Comparison of ENCODE assay signal across 12 cellular contexts in the genomic region with DNA sequence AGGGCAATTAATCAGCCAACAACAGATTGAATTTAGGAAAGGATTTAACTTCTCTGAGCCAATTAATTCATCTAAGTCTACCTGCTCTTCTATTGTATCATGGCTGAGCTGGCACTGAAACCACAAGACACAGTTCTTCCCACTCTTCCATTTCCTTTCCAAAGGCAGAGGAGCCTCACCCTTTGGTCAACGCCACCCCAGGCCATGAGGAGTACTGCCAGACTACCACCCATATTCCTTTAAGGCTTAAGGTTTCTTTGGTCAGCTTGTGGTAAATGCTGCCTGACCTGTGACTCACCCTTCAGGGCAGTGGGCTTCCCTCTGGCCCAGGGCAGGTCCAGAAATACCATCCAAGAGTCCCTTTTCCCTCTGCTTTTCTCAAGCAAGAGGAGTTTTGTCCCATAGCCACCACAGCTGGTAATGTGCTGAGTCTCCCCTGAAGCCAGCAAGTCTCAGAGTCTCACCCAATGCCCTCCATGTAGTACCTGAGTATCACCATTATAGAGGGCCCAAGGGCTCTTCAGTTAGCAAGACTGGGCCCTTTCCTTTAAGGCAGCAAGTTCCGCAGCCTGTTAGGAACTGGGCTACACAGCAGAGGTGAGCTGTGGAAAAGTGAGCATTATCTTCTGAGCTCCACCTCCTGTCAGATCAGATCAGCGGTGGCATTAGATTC.
A peak's percentile ranks its signal among the peaks of the same experiment; 100 is the strongest.
DNase-seq lines count a peak whose midpoint lies in the region; ATAC-seq, FAIRE-seq and TF ChIP-seq lines count a peak whose summit lies in the region.
"Had no signal": no experiment of that assay in that cellular context is flagged by ENCODE, and none has a peak within 500 bp of the region (broad histone marks: within the 10 kb centered on the region; RNA-seq: fewer than 3 reads in every experiment).

No MANE protein-coding gene starts in this region.

- H3K79me2 ChIP-seq in HepG2 (ENCODE audit: insufficient read depth, low read length), result no peaks in the 10 kb centered on the region
- no peaks in the 10 kb centered on the region for H3K79me2 ChIP-seq in endothelial cell of umbilical vein (ENCODE audit: control insufficient read depth, insufficient read depth, low read length)

- POLR2A ChIA-PET in HepG2 (lab: Yijun Ruan, JAX) (no interaction called here), endothelial cell of umbilical vein (lab: Charles Lee) (no interaction called here)

- ATAC-seq in HepG2, result peak; percentile 85
- ATAC-seq in right lobe of liver, result no peak
- ATAC-seq in HG03521 (IDR thresholded peaks at IDR 0.05; ENCODE audit: unreplicated experiment), result no peak
- ATAC-seq: gastrocnemius medialis had no signal

- H3K27me3 ChIP-seq in HepG2 (ENCODE audit: control insufficient read depth in 1 of 2, insufficient read depth in 2 of 2, low read length in 2 of 2) (no peaks in the 10 kb centered on the region), right lobe of liver (no peaks in the 10 kb centered on the region), endothelial cell of umbilical vein (ENCODE audit: control insufficient read depth in 2 of 2, insufficient read depth in 2 of 2, low read length in 2 of 2) (no peaks in the 10 kb centered on the region), colonic mucosa (no peaks in the 10 kb centered on the region)
- H3K27me3 ChIP-seq: gastrocnemius medialis had no signal

- no peaks in the 10 kb centered on the region for H3K9me3 ChIP-seq in HepG2 (ENCODE audit: low read length)
- H3K9me3 ChIP-seq in right lobe of liver, result no peaks in the 10 kb centered on the region
- no peaks in the 10 kb centered on the region for H3K9me3 ChIP-seq in endothelial cell of umbilical vein (replicated peaks; ENCODE audit: control insufficient read depth, insufficient read depth, low read length)
- no peaks in the 10 kb centered on the region for H3K9me3 ChIP-seq in colonic mucosa
- H3K9me3 ChIP-seq: gastrocnemius medialis had no signal

- H3K4me3 ChIP-seq in HepG2 (replicated peaks in 1 of 3; ENCODE audit: insufficient read depth in 1 of 3, low read depth in 2 of 3, low read length in 3 of 3) (no peak overlapping the region), right lobe of liver (no peak overlapping the region), endothelial cell of umbilical vein (replicated peaks in 1 of 3; ENCODE audit: insufficient read depth in 1 of 3, low read depth in 1 of 3, low read length in 3 of 3) (no peak overlapping the region), colonic mucosa (no peak overlapping the region)
- H3K4me3 ChIP-seq: gastrocnemius medialis had no signal

- H3K9ac ChIP-seq in HepG2 (ENCODE audit: insufficient read depth, low read depth, low read length) (no peak overlapping the region), endothelial cell of umbilical vein (replicated peaks; ENCODE audit: extremely low read depth, insufficient read depth, low read length) (no peak overlapping the region), colonic mucosa (ENCODE audit: low read depth in 2 of 2, low read length in 2 of 2) (no peak overlapping the region)

- no peak for TF ChIP-seq RAD21 in HepG2 (CRISPR knock-in tag; IDR thresholded peaks at IDR 0.05)

- peak; percentile 39 for FAIRE-seq in HepG2 (lab: Jason Lieb, UNC)
- FAIRE-seq in endothelial cell of umbilical vein (lab: Jason Lieb, UNC), result no peak

- intact Hi-C loops in HepG2 (cut with micrococcal nuclease; ENCODE audit: unreplicated experiment), result no loop called here
- intact Hi-C loops in right lobe of liver (cut with DNase I), result no loop called here
- intact Hi-C loops in endothelial cell of umbilical vein (cut with micrococcal nuclease), result no loop called here
- intact Hi-C loops in colonic mucosa (cut with DNase I), result no loop called here

- TF ChIP-seq POLR2A in HepG2 (IDR thresholded peaks at IDR 0.05; ENCODE audit: insufficient read depth in 1 of 2, low read depth in 2 of 2, low read length in 2 of 2) (no peak), right lobe of liver (IDR thresholded peaks at IDR 0.05) (no peak), endothelial cell of umbilical vein (IDR thresholded peaks at IDR 0.05; ENCODE audit: low read depth, low read length) (no peak)

- TF ChIP-seq CTCF in HepG2 (CRISPR knock-in tag; IDR thresholded peaks at IDR 0.05), result 0 out of 2 replicates have a peak, but pooled peaks have one; percentile 5
- TF ChIP-seq CTCF in right lobe of liver (IDR thresholded peaks at IDR 0.05), result no peak
- peak in 1 of 2 donors; percentile 14 for TF ChIP-seq CTCF in endothelial cell of umbilical vein (IDR thresholded peaks at IDR 0.05; ENCODE audit: extremely low read depth in 1 of 2, insufficient read depth in 1 of 2, low read depth in 1 of 2, low read length in 2 of 2)
- TF ChIP-seq CTCF in colonic mucosa (IDR thresholded peaks at IDR 0.05), result no peak

- H3K27ac ChIP-seq in HepG2 (ENCODE audit: extremely low read length, insufficient read depth, low read length) (no peak overlapping the region), right lobe of liver (no peak overlapping the region), endothelial cell of umbilical vein (ENCODE audit: insufficient read depth, low read depth, low read length) (no peak overlapping the region), caudate nucleus (ENCODE audit: low read depth, low read length) (no peak overlapping the region), colonic mucosa (no peak overlapping the region)
- H3K27ac ChIP-seq: gastrocnemius medialis had no signal

- WGBS in HepG2 (ENCODE audit: low lambda C conversion rate), result 19% methylated on average over 3 of the region's 3 CpGs
- WGBS in right lobe of liver (ENCODE audit: insufficient coverage, low coverage, low lambda C conversion rate, missing lambda C conversion rate), result 40% methylated on average over 1 of the region's 3 CpGs

- no peak overlapping the region for H3K4me2 ChIP-seq in HepG2 (ENCODE audit: low read depth, low read length)
- no peak overlapping the region for H3K4me2 ChIP-seq in endothelial cell of umbilical vein (ENCODE audit: insufficient read depth, low read length)

- dilution Hi-C loops in endothelial cell of umbilical vein (cut with MboI; ENCODE audit: extremely low pct_ligation_motif_present, low sequenced_read_pairs), result no loop called here

- CTCF ChIA-PET in HepG2 (lab: Yijun Ruan, JAX; ENCODE audit: low intra/inter-chr PET ratio, low total read pairs) (no interaction called here), endothelial cell of umbilical vein (lab: Charles Lee) (interaction anchor here (1.0 to 1.3 kb wide), 3 partner anchors 12 to 49 kb away, joined by 3 read pairs; no protein-coding TSS in a partner anchor)

- no peaks in the 10 kb centered on the region for H3K36me3 ChIP-seq in HepG2 (replicated peaks in 1 of 2; ENCODE audit: control insufficient read depth in 1 of 2, insufficient read depth in 2 of 2, low read length in 2 of 2)
- no peaks in the 10 kb centered on the region for H3K36me3 ChIP-seq in right lobe of liver
- no peaks in the 10 kb centered on the region for H3K36me3 ChIP-seq in endothelial cell of umbilical vein (ENCODE audit: control insufficient read depth in 2 of 2, extremely low read depth in 1 of 2, insufficient read depth in 2 of 2, low read length in 2 of 2)
- H3K36me3 ChIP-seq in colonic mucosa, result no peaks in the 10 kb centered on the region
- H3K36me3 ChIP-seq: gastrocnemius medialis had no signal

- BruUV-seq in HepG2 (replicated peaks; lab: Mats Ljungman, UMichigan) (no TSS peak), endothelial cell of umbilical vein (replicated peaks; lab: Mats Ljungman, UMichigan) (no TSS peak)

- H2AFZ ChIP-seq in HepG2 (ENCODE audit: low read length) (no peak overlapping the region), endothelial cell of umbilical vein (ENCODE audit: low read depth, low read length) (no peak overlapping the region)

- DNase-seq in HepG2 (ENCODE audit: low spot score), result no peak
- DNase-seq in right lobe of liver, result no peak
- DNase-seq in RPMI7951 (ENCODE audit: low read depth), result peak; percentile 42
- DNase-seq in endothelial cell of umbilical vein (ENCODE audit: low read depth, low spot score), result peak; percentile 7
- no peak for DNase-seq in caudate nucleus (lab: John Stamatoyannopoulos, UW)
- no peak for DNase-seq in stimulated activated CD4-positive, alpha-beta T cell treated with anti-CD3 and anti-CD28 coated beads, Interleukin-2, amount 100 ng/mL, for 48 hours
- DNase-seq in colonic mucosa, result no peak
- DNase-seq: activated T-cell treated with anti-CD3 and anti-CD28 coated beads, Interleukin-2, amount 50 U/mL, for 1 hour; central memory CD4-positive, alpha-beta T cell; gastrocnemius medialis; NCI-H446 had no signal

- H4K20me1 ChIP-seq in HepG2 (ENCODE audit: insufficient read depth, low read length), result no peaks in the 10 kb centered on the region
- H4K20me1 ChIP-seq in endothelial cell of umbilical vein (replicated peaks; ENCODE audit: control insufficient read depth, extremely low read depth, insufficient read depth, low read length), result no peaks in the 10 kb centered on the region

- in situ Hi-C loops in HepG2 (cut with HindIII; ENCODE audit: extremely low pct_ligation_motif_present, low pct_unique_long_range_greater_than_20kb), result no loop called here

- no peaks in the 10 kb centered on the region for H3K9me1 ChIP-seq in endothelial cell of umbilical vein (replicated peaks; ENCODE audit: control insufficient read depth, extremely low read depth, insufficient read depth, low read length)

- no peaks in the 10 kb centered on the region for H3K4me1 ChIP-seq in HepG2 (ENCODE audit: insufficient read depth, low read length)
- H3K4me1 ChIP-seq in right lobe of liver, result no peaks in the 10 kb centered on the region
- H3K4me1 ChIP-seq in endothelial cell of umbilical vein (ENCODE audit: control insufficient read depth, extremely low read depth, insufficient read depth, low read length), result no peaks in the 10 kb centered on the region
- no peaks in the 10 kb centered on the region for H3K4me1 ChIP-seq in colonic mucosa
- H3K4me1 ChIP-seq: gastrocnemius medialis had no signal

- no peak for TF ChIP-seq EP300 in HepG2 (IDR thresholded peaks at IDR 0.05; ENCODE audit: low read depth in 2 of 2, low read length in 2 of 2)
- TF ChIP-seq EP300 in HepG2 (CRISPR knock-in tag; IDR thresholded peaks at IDR 0.05; ENCODE audit: borderline replicate concordance), result no peak

TF ChIP-seq in HepG2, 621 proteins besides CTCF, POLR2A, EP300 and RAD21 (continues in another document):
- no peak for TF ChIP-seq GABPA (IDR thresholded peaks at IDR 0.05; ENCODE audit: low read depth, low read length)
- no peak for TF ChIP-seq GABPA (CRISPR knock-in tag; IDR thresholded peaks at IDR 0.05; ENCODE audit: low read depth)
- no peak for TF ChIP-seq CHD4 (IDR thresholded peaks at IDR 0.05; ENCODE audit: borderline replicate concordance, low read length)
- no peak for TF ChIP-seq ZNF317 (CRISPR knock-in tag; IDR thresholded peaks at IDR 0.05)
- TF ChIP-seq SIN3A (IDR thresholded peaks at IDR 0.05; ENCODE audit: borderline replicate concordance, low read depth, low read length), result no peak

TF ChIP-seq in endothelial cell of umbilical vein, 7 proteins besides CTCF, POLR2A, EP300 and RAD21:
- no peak for TF ChIP-seq MYC (IDR thresholded peaks at IDR 0.05; ENCODE audit: low read depth, low read length)
- no peak for TF ChIP-seq GATA2 (IDR thresholded peaks at IDR 0.05; ENCODE audit: insufficient read depth, insufficient read length, low read depth, low read length)

Comparison
In these comparisons a context has a peak if more than half of its experiments do, and no peak if none do; other contexts are left out.
1. DNase-seq: peak in RPMI7951 (single experiment) and endothelial cell of umbilical vein (single experiment); none in HepG2 (single experiment), right lobe of liver (0 of 3), caudate nucleus (0 of 61), stimulated activated CD4-positive, alpha-beta T cell treated with anti-CD3 and anti-CD28 coated beads, Interleukin-2, amount 100 ng/mL, for 48 hours (0 of 2) and colonic mucosa (single experiment).